In genomic region chr14:34538871-34539406, GRCh38 we compare ENCODE assay signal across 8 cellular contexts. TPM values are rescaled to one million over a fixed set of nuclear protein-coding genes. Genes with fewer than 3 reads are reported as not detected.
DNase-seq lines count a peak whose midpoint lies in the region; ATAC-seq and TF ChIP-seq lines count a peak whose summit lies in the region.

No MANE protein-coding gene starts in this region.

- peak overlapping the region; percentile 86 to 99 (median 96) for H3K9ac ChIP-seq in BLaER1 treated with 17β-estradiol and CSF1 and Interleukin-3, amounts not matched to agents 10 nM and 100 nM

- H3K4me3 ChIP-seq in BLaER1 treated with 17β-estradiol and CSF1 and Interleukin-3, amounts not matched to agents 10 nM and 100 nM: peak overlapping the region; percentile 77 to 99 (median 95)
- peak overlapping the region; percentile 60 to 81 for H3K4me3 ChIP-seq in body of pancreas
- H3K4me3 ChIP-seq in mononuclear cell (ENCODE audit: low read length): peak overlapping the region; percentile 92

- peak overlapping the region; percentile 84 to 98 (median 94) for H3K27ac ChIP-seq in BLaER1 treated with 17β-estradiol and CSF1 and Interleukin-3, amounts not matched to agents 10 nM and 100 nM
- peak overlapping the region; percentile 86 to 96 (median 92) for H3K27ac ChIP-seq in body of pancreas

- no peak for DNase-seq in body of pancreas
- DNase-seq in erythroblast (lab: John Stamatoyannopoulos, UW): no peak
- no peak for DNase-seq in stimulated activated CD4-positive, alpha-beta T cell treated with anti-CD3 and anti-CD28 coated beads, Interleukin-4, amount 100 ng/mL, for 4 hours
- DNase-seq in globus pallidus (ENCODE audit: low spot score): no peak
- DNase-seq in NOMO-1 treated with DMSO at 0.1 percent for 48 hours (lab: John Stamatoyannopoulos, UW; ENCODE audit: unreplicated experiment): no peak

- peak; percentile 6 for ATAC-seq in HG02884 (IDR thresholded peaks at IDR 0.05; ENCODE audit: unreplicated experiment)
- ATAC-seq in body of pancreas: peak; percentile 1

- peaks cover 11 to 24% (median 20%) of the 10 kb centered on the region in 10 experiments for H3K4me1 ChIP-seq in BLaER1 treated with 17β-estradiol and CSF1 and Interleukin-3, amounts not matched to agents 10 nM and 100 nM
- H3K4me1 ChIP-seq in body of pancreas: peaks cover 21% of the 10 kb centered on the region
- peaks cover 31% of the 10 kb centered on the region for H3K4me1 ChIP-seq in mononuclear cell (ENCODE audit: insufficient read depth, low read length)

- intact Hi-C loops in body of pancreas (cut with DNase I): no loop called here

- no peaks in the 10 kb centered on the region for H3K9me3 ChIP-seq in BLaER1 treated with 17β-estradiol and CSF1 and Interleukin-3, amounts not matched to agents 10 nM and 100 nM (replicated peaks in 1 of 11)
- H3K9me3 ChIP-seq in body of pancreas: no peaks in the 10 kb centered on the region
- H3K9me3 ChIP-seq in mononuclear cell (ENCODE audit: low read depth, low read length): no peaks in the 10 kb centered on the region

- peak overlapping the region; percentile 72 to 99 (median 86) for H3K4me2 ChIP-seq in BLaER1 treated with 17β-estradiol and CSF1 and Interleukin-3, amounts not matched to agents 10 nM and 100 nM

- H3K36me3 ChIP-seq in BLaER1 treated with 17β-estradiol and CSF1 and Interleukin-3, amounts not matched to agents 10 nM and 100 nM: peaks cover 13 to 41% (median 35%) of the 10 kb centered on the region in 11 experiments
- H3K36me3 ChIP-seq in body of pancreas (replicated peaks in 1 of 2; ENCODE audit: insufficient read depth in 1 of 2, low read depth in 2 of 2): peaks cover 0 to 4% of the 10 kb centered on the region in 2 donors

- 0 to 1% methylated on average over 15 of the region's 15 CpGs for WGBS in body of pancreas, 2 donors

- no peak for TF ChIP-seq CTCF in body of pancreas (IDR thresholded peaks at IDR 0.05)

- no peak for TF ChIP-seq POLR2A in body of pancreas (IDR thresholded peaks at IDR 0.05)
- no peak for TF ChIP-seq POLR2A in erythroblast (IDR thresholded peaks at IDR 0.05; ENCODE audit: low read length)

- H3K27me3 ChIP-seq in BLaER1 treated with 17β-estradiol and CSF1 and Interleukin-3, amounts not matched to agents 10 nM and 100 nM: no peaks in the 10 kb centered on the region
- H3K27me3 ChIP-seq in body of pancreas (no peaks in the 10 kb centered on the region), mononuclear cell (ENCODE audit: insufficient read depth, low read length) (no peaks in the 10 kb centered on the region)

- H4K20me1 ChIP-seq in BLaER1 treated with 17β-estradiol and CSF1 and Interleukin-3, amounts not matched to agents 10 nM and 100 nM: peaks cover 0 to 16% (median 0%) of the 10 kb centered on the region in 11 experiments; a peak in 6 of 22 replicates

RNA-seq across cellular contexts. Expression of gene EAPP, which starts 0.6 kb away (rescaled TPM):
- total RNA-seq in body of pancreas: 10 to 100 TPM; 11.9 to 27.8 TPM
- 124 TPM for total RNA-seq in mononuclear cell
